17 cellular contexts compared by ENCODE assay signal in the genomic region with DNA sequence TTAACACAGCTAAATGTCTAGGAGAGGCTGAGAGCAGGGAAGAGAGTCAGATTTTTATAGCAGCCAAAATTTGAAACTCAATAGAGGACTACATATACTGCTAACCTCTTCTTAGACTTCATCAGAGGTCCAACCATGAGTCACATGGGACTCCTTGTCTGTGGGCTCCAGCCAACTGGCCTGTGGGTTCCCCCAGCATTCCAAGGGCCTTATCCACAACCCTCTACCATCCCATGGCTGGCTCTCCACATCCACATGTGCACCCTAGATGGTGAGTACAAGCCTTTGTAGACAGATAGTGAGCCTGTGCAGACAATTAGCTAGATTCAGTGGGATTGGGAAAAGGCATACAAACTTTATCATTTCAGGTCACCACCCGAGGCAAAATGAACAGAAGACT.
DNase-seq lines count a peak whose midpoint lies in the region; ATAC-seq and TF ChIP-seq lines count a peak whose summit lies in the region.
"Had no signal": no experiment of that assay in that cellular context is flagged by ENCODE, and none has a peak within 500 bp of the region (broad histone marks: within the 10 kb centered on the region; RNA-seq: fewer than 3 reads in every experiment).

No MANE protein-coding gene starts in this region.

- dilution Hi-C loops in mammary epithelial cell (cut with HindIII; ENCODE audit: low sequenced_read_pairs) = no loop called here

- no peak for TF ChIP-seq CTCF in mammary epithelial cell (conservative IDR thresholded peaks at IDR 0.05 in 1 of 2, IDR thresholded peaks at IDR 0.05 in 1 of 2; ENCODE audit: extremely low read depth in 1 of 2, insufficient read depth in 1 of 2, low read depth in 1 of 2, low read length in 2 of 2)
- no peak for TF ChIP-seq CTCF in breast epithelium (IDR thresholded peaks at IDR 0.05)
- TF ChIP-seq CTCF in fibroblast of mammary gland (conservative IDR thresholded peaks at IDR 0.05; ENCODE audit: control insufficient read depth, insufficient read depth, low read depth, low read length) = no peak

- 45% methylated on average over 1 of the region's 1 CpG for WGBS in mammary epithelial cell (ENCODE audit: low coverage, missing lambda C conversion rate)

- BruUV-seq in mammary epithelial cell (replicated peaks; lab: Mats Ljungman, UMichigan) = no TSS peak

- H3K4me2 ChIP-seq in mammary epithelial cell (ENCODE audit: insufficient read depth, low read depth, low read length) = no peak overlapping the region
- H3K4me2 ChIP-seq: GM23338 had no signal

- H3K4me3 ChIP-seq in mammary epithelial cell (replicated peaks in 1 of 3; ENCODE audit: insufficient read depth in 1 of 3, low read depth in 2 of 3, low read length in 3 of 3) = no peak overlapping the region
- no peak overlapping the region for H3K4me3 ChIP-seq in breast epithelium
- no peak overlapping the region for H3K4me3 ChIP-seq in fibroblast of mammary gland (ENCODE audit: control insufficient read depth, low read depth, low read length)
- H3K4me3 ChIP-seq: GM23338 had no signal

- H3K27ac ChIP-seq in mammary epithelial cell (ENCODE audit: insufficient read depth, low read depth, low read length) (no peak overlapping the region), breast epithelium (no peak overlapping the region)
- H3K27ac ChIP-seq: 22Rv1 had no signal

- H3K4me1 ChIP-seq in mammary epithelial cell (ENCODE audit: insufficient read depth, low read length) (no peaks in the 10 kb centered on the region), breast epithelium (no peaks in the 10 kb centered on the region)

- no peak for TF ChIP-seq POLR2A in breast epithelium (IDR thresholded peaks at IDR 0.05)
- TF ChIP-seq POLR2A in GM18505 (IDR thresholded peaks at IDR 0.05; ENCODE audit: borderline replicate concordance, extremely low read depth, insufficient read depth, insufficient read length) = no peak

- intact Hi-C loops in mammary epithelial cell (cut with micrococcal nuclease) (no loop called here), breast epithelium (cut with DNase I; ENCODE audit: low total_unique reads) (no loop called here)

- DNase-seq in mammary epithelial cell (peak; percentile 17), breast epithelium (ENCODE audit: low spot score in 2 of 2) (no peak), LHCN-M2 (ENCODE audit: low read depth) (peak; percentile 44), fibroblast of mammary gland (ENCODE audit: low read depth) (peak; percentile 77), stromal cell of bone marrow (ENCODE audit: low read depth) (peak; percentile 23), Kasumi-1 (lab: John Stamatoyannopoulos, UW) (no peak), OCI-M1 (lab: John Stamatoyannopoulos, UW) (no peak)
- DNase-seq: C1 segment of cervical spinal cord, DMS 273 treated with DMSO at 0.1 percent for 48 hours, NCI-H1105 treated with DMSO at 0.1 percent for 48 hours, NCI-H187, NCI-H446, NCI-H69, RPMI8226 had no signal

- H3K79me2 ChIP-seq in mammary epithelial cell (ENCODE audit: insufficient read depth, low read length) = no peaks in the 10 kb centered on the region

- no peak overlapping the region for H2AFZ ChIP-seq in mammary epithelial cell (ENCODE audit: low read depth, low read length)
- H2AFZ ChIP-seq: GM23338 had no signal

- H3K9ac ChIP-seq in mammary epithelial cell (ENCODE audit: insufficient read depth, low read length) = no peak overlapping the region

- H3K36me3 ChIP-seq in mammary epithelial cell (ENCODE audit: insufficient read depth, low read length) (no peaks in the 10 kb centered on the region), breast epithelium (no peaks in the 10 kb centered on the region)

- CTCF ChIA-PET in mammary epithelial cell (lab: Charles Lee; ENCODE audit: low non-redundant PET) = no interaction called here

- in situ Hi-C loops in mammary epithelial cell (cut with MboI; ENCODE audit: low sequenced_read_pairs in 2 of 2) = no loop called here

- H3K27me3 ChIP-seq in mammary epithelial cell (ENCODE audit: insufficient read depth, low read length) (no peaks in the 10 kb centered on the region), breast epithelium (no peaks in the 10 kb centered on the region)

- H3K9me3 ChIP-seq in mammary epithelial cell (replicated peaks; ENCODE audit: insufficient read depth, low read length) (no peaks in the 10 kb centered on the region), breast epithelium (peaks cover 3 to 17% of the 10 kb centered on the region in 2 donors)

- no peak for ATAC-seq in GM18505 (IDR thresholded peaks at IDR 0.05; ENCODE audit: unreplicated experiment)
- ATAC-seq: GM23338 had no signal

- H4K20me1 ChIP-seq in mammary epithelial cell (ENCODE audit: insufficient read depth, low read length) = no peaks in the 10 kb centered on the region

Comparison
In these comparisons a context has a peak if more than half of its experiments do, and no peak if none do; other contexts are left out.
1. DNase-seq: peak in mammary epithelial cell (single experiment), LHCN-M2 (single experiment), fibroblast of mammary gland (single experiment) and stromal cell of bone marrow (single experiment); none in breast epithelium (0 of 2), Kasumi-1 (0 of 2) and OCI-M1 (single experiment).